ENCODE assay signal across 9 cellular contexts in genomic region chr14:99035712-99036593, GRCh38.
DNase-seq lines count a peak whose midpoint lies in the region; ATAC-seq and TF ChIP-seq lines count a peak whose summit lies in the region.
"Had no signal": no experiment of that assay in that cellular context is flagged by ENCODE, and none has a peak within 500 bp of the region (broad histone marks: within the 10 kb centered on the region; RNA-seq: fewer than 3 reads in every experiment).

No MANE protein-coding gene starts in this region.

- intact Hi-C loops in activated CD4-positive, alpha-beta T cell treated with anti-CD3 and anti-CD28 coated beads for 36 hours (cut with DNase I, micrococcal nuclease), result no loop called here

- no peaks in the 10 kb centered on the region for H3K27me3 ChIP-seq in thoracic aorta (replicated peaks; ENCODE audit: insufficient read depth)

- POLR2A ChIA-PET in activated CD4-positive, alpha-beta T cell treated with anti-CD3 and anti-CD28 coated beads for 36 hours (lab: Charles Lee), result no interaction called here

- DNase-seq in HT1080 (ENCODE audit: low read depth) (peak; percentile 78), cerebellum (ENCODE audit: low spot score) (peak; percentile 36), left kidney (ENCODE audit: low read depth, low spot score) (peak; percentile 79), thoracic aorta (ENCODE audit: low spot score) (peak; percentile 85), SHP77 treated with DMSO at 0.1 percent for 48 hours (lab: John Stamatoyannopoulos, UW) (no peak)
- DNase-seq in activated CD4-positive, alpha-beta T cell treated with anti-CD3 and anti-CD28 coated beads for 36 hours, result no peak

- ATAC-seq in thoracic aorta (ENCODE audit: insufficient number of reproducible peaks, low FRiP score, low read depth) (peak; percentile 86), HG03039 (IDR thresholded peaks at IDR 0.05; ENCODE audit: unreplicated experiment) (no peak), HG03354 (IDR thresholded peaks at IDR 0.05; ENCODE audit: poor library complexity, severe bottlenecking, unreplicated experiment) (no peak)
- ATAC-seq in activated CD4-positive, alpha-beta T cell treated with anti-CD3 and anti-CD28 coated beads for 36 hours, result no peak

- H3K4me1 Mint-ChIP-seq in activated CD4-positive, alpha-beta T cell treated with anti-CD3 and anti-CD28 coated beads for 36 hours, result no peaks in the 10 kb centered on the region

- H3K36me3 ChIP-seq in thoracic aorta, result no peaks in the 10 kb centered on the region

- no peak for TF ChIP-seq CTCF in thoracic aorta (IDR thresholded peaks at IDR 0.05)

- CTCF ChIA-PET in activated CD4-positive, alpha-beta T cell treated with anti-CD3 and anti-CD28 coated beads for 36 hours (lab: Charles Lee), result interaction anchor here (0.5 kb wide), 1 partner anchor 10 kb away, joined by 3 read pairs; no protein-coding TSS in a partner anchor

- H3K9me3 Mint-ChIP-seq in activated CD4-positive, alpha-beta T cell treated with anti-CD3 and anti-CD28 coated beads for 36 hours (ENCODE audit: low read depth), result no peaks in the 10 kb centered on the region

- H3K27ac Mint-ChIP-seq in activated CD4-positive, alpha-beta T cell treated with anti-CD3 and anti-CD28 coated beads for 36 hours, result no peak overlapping the region
- H3K27ac Mint-ChIP-seq: stimulated activated naive CD8-positive, alpha-beta T cell treated with anti-CD3 and anti-CD28 coated beads, Interleukin-15, Interleukin-2, amounts not matched to agents 100 ng/mL and 50 ng/mL, for 24 hours had no signal

- H3K4me3 Mint-ChIP-seq in activated CD4-positive, alpha-beta T cell treated with anti-CD3 and anti-CD28 coated beads for 36 hours, result no peak overlapping the region
- H3K4me3 Mint-ChIP-seq: stimulated activated naive CD8-positive, alpha-beta T cell treated with anti-CD3 and anti-CD28 coated beads, Interleukin-15, Interleukin-2, amounts not matched to agents 100 ng/mL and 50 ng/mL, for 24 hours had no signal

- peaks cover 15 to 37% of the 10 kb centered on the region in 2 donors for H3K4me1 ChIP-seq in thoracic aorta (ENCODE audit: control insufficient read depth in 1 of 2, low read depth in 2 of 2)

- peak overlapping the region; percentile 78 to 94 for H3K27ac ChIP-seq in thoracic aorta

- peak overlapping the region; percentile 67 for H3K4me3 ChIP-seq in thoracic aorta

- H3K9me3 ChIP-seq in thoracic aorta, result no peaks in the 10 kb centered on the region

- H3K36me3 Mint-ChIP-seq in activated CD4-positive, alpha-beta T cell treated with anti-CD3 and anti-CD28 coated beads for 36 hours (ENCODE audit: low read depth), result no peaks in the 10 kb centered on the region

- H3K27me3 Mint-ChIP-seq in activated CD4-positive, alpha-beta T cell treated with anti-CD3 and anti-CD28 coated beads for 36 hours, result no peaks in the 10 kb centered on the region
- H3K27me3 Mint-ChIP-seq: stimulated activated naive CD8-positive, alpha-beta T cell treated with anti-CD3 and anti-CD28 coated beads, Interleukin-15, Interleukin-2, amounts not matched to agents 100 ng/mL and 50 ng/mL, for 24 hours had no signal

Comparison
In these comparisons a context has a peak if more than half of its experiments do, and no peak if none do; other contexts are left out.
1. DNase-seq: peak in HT1080 (single experiment), cerebellum (single experiment), left kidney (single experiment) and thoracic aorta (single experiment); none in activated CD4-positive, alpha-beta T cell treated with anti-CD3 and anti-CD28 coated beads for 36 hours (single experiment) and SHP77 treated with DMSO at 0.1 percent for 48 hours (single experiment).